Comparison of ENCODE assay signal across 17 cellular contexts in genomic region chr9:2230362-2230761, GRCh38.
DNase-seq lines count a peak whose midpoint lies in the region; ATAC-seq, FAIRE-seq and TF ChIP-seq lines count a peak whose summit lies in the region.
"Had no signal": no experiment of that assay in that cellular context is flagged by ENCODE, and none has a peak within 500 bp of the region (broad histone marks: within the 10 kb centered on the region; RNA-seq: fewer than 3 reads in every experiment).

No MANE protein-coding gene starts in this region.

- H3K4me3 ChIP-seq in BLaER1 (no peak overlapping the region), epithelial cell of proximal tubule (ENCODE audit: low read depth, low read length) (no peak overlapping the region)
- H3K4me3 ChIP-seq: thoracic aorta had no signal

- ATAC-seq in HG02973 (IDR thresholded peaks at IDR 0.05; ENCODE audit: unreplicated experiment) = no peak
- ATAC-seq: T-cell had no signal

- POLR2A ChIA-PET in HEK293T (lab: Yijun Ruan, JAX) = no interaction called here

- CTCF ChIA-PET in HEK293T (lab: Yijun Ruan, JAX) = no interaction called here

- FAIRE-seq in GM18507 (lab: Jason Lieb, UNC) = peak; percentile 5
- FAIRE-seq: keratinocyte had no signal

- H3K9ac ChIP-seq in BLaER1 = no peak overlapping the region

- H3K4me1 ChIP-seq in BLaER1 = peaks cover 47% of the 10 kb centered on the region

- H3K27me3 ChIP-seq in BLaER1 = no peaks in the 10 kb centered on the region

- TF ChIP-seq CTCF in epithelial cell of proximal tubule (conservative IDR thresholded peaks at IDR 0.05; ENCODE audit: low read depth, low read length) = peak; percentile 40

- peak overlapping the region; percentile 66 for H3K4me2 ChIP-seq in BLaER1

- DNase-seq in GM18507 (ENCODE audit: extremely low spot score, insufficient read length, low read depth) (no peak), NAMALWA (ENCODE audit: low spot score) (peak; percentile 60), epithelial cell of proximal tubule (ENCODE audit: low read depth) (no peak), NCI-H2081 treated with DMSO at 0.1 percent for 48 hours (lab: John Stamatoyannopoulos, UW) (no peak), DMS153 (lab: John Stamatoyannopoulos, UW) (no peak), HEK293T (ENCODE audit: extremely low spot score) (no peak)
- DNase-seq: activated naive CD4-positive, alpha-beta T cell treated with anti-CD3 and anti-CD28 coated beads for 36 hours; anterior cingulate cortex; endodermal cell; hippocampal formation; midbrain; NCI-H1092 treated with DMSO at 0.1 percent for 48 hours; T-cell had no signal

- peak overlapping the region; percentile 77; the same call in 1 of the 2 replicates for H3K27ac ChIP-seq in BLaER1
- H3K27ac ChIP-seq: thoracic aorta had no signal

- peaks cover 13% of the 10 kb centered on the region for H3K9me3 ChIP-seq in BLaER1
- H3K9me3 ChIP-seq: thoracic aorta had no signal

- no peaks in the 10 kb centered on the region for H4K20me1 ChIP-seq in BLaER1

- no peaks in the 10 kb centered on the region for H3K36me3 ChIP-seq in BLaER1
- H3K36me3 ChIP-seq: thoracic aorta had no signal

TF ChIP-seq in HEK293T, 16 proteins besides CTCF, POLR2A, EP300 and RAD21:
- TF ChIP-seq ARNT (IDR thresholded peaks at IDR 0.05) (no peak), LEF1 (IDR thresholded peaks at IDR 0.05; ENCODE audit: borderline replicate concordance) (no peak), PKNOX1 (IDR thresholded peaks at IDR 0.05) (no peak), FOXK2 (IDR thresholded peaks at IDR 0.05) (no peak), NFRKB (IDR thresholded peaks at IDR 0.05) (no peak), TARDBP (IDR thresholded peaks at IDR 0.05) (no peak), ELF4 (IDR thresholded peaks at IDR 0.05) (no peak), ZNF384 (IDR thresholded peaks at IDR 0.05) (no peak), SUZ12 (IDR thresholded peaks at IDR 0.05) (no peak), SP1 (IDR thresholded peaks at IDR 0.05) (no peak), L3MBTL2 (conservative IDR thresholded peaks at IDR 0.05) (no peak), BHLHE40 (IDR thresholded peaks at IDR 0.05; ENCODE audit: borderline replicate concordance) (no peak), FOXA1 (IDR thresholded peaks at IDR 0.05) (no peak), FOXM1 (IDR thresholded peaks at IDR 0.05; ENCODE audit: borderline replicate concordance) (no peak), CTBP1 (IDR thresholded peaks at IDR 0.05; ENCODE audit: borderline replicate concordance) (no peak)
